ENCODE assay signal across 18 cellular contexts in the genomic region with DNA sequence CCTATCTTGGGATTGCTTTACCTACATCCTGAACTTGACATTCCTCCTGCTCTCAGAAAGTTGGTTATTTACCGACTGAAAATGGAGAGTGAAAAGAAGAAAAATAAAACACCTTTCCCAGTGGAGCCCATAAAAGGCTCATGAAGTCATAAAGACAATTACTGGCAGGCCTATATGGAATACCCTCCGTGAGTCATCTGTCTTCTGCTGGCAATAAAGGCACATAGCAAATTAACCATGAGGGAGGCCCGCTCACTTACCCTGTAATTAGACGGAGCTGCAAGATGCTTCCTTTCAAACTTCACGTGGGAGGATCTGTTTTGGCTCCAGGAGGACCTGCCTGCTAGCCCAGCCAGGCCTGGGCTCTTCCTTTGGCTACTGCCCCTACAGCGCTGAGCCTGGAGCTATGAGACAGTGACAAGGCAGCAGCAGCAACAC.
A peak's percentile ranks its signal among the peaks of the same experiment; 100 is the strongest.
DNase-seq lines count a peak whose midpoint lies in the region; TF ChIP-seq lines count a peak whose summit lies in the region.
"Had no signal": no experiment of that assay in that cellular context is flagged by ENCODE, and none has a peak within 500 bp of the region (broad histone marks: within the 10 kb centered on the region; RNA-seq: fewer than 3 reads in every experiment).

No MANE protein-coding gene starts in this region.

- peaks cover 6% of the 10 kb centered on the region for H3K36me3 Mint-ChIP-seq in nephron (ENCODE audit: low read depth)
- H3K36me3 Mint-ChIP-seq: activated CD4-positive, alpha-beta memory T cell treated with anti-CD3 and anti-CD28 coated beads for 36 hours; activated naive CD8-positive, alpha-beta T cell; CD4-positive, alpha-beta memory T cell; naive thymus-derived CD8-positive, alpha-beta T cell had no signal

- peaks cover 8% of the 10 kb centered on the region for H3K27me3 Mint-ChIP-seq in nephron (ENCODE audit: low read depth)

- no peaks in the 10 kb centered on the region for H3K36me3 ChIP-seq in H7 (replicated peaks; ENCODE audit: control insufficient read depth, insufficient read depth, low read length)
- H3K36me3 ChIP-seq: breast epithelium, WERI-Rb-1 had no signal

- H3K27ac Mint-ChIP-seq in nephron: peak overlapping the region; percentile 31 to 91 (median 79)
- H3K27ac Mint-ChIP-seq: activated CD4-positive, alpha-beta memory T cell treated with anti-CD3 and anti-CD28 coated beads for 36 hours; activated naive CD8-positive, alpha-beta T cell; CD4-positive, alpha-beta memory T cell; naive thymus-derived CD8-positive, alpha-beta T cell; stimulated activated naive CD8-positive, alpha-beta T cell treated with anti-CD3 and anti-CD28 coated beads, Interleukin-15, amount 100 ng/mL, for 72 hours; T-helper 1 cell treated with Interleukin-12 subunit alpha and Interleukin-12 subunit beta and Interleukin-4 antibody, amounts not matched to agents 30 μg/mL and 1 μg/mL, for 36 hours had no signal

- no peak overlapping the region for H3K4me3 ChIP-seq in H7 (ENCODE audit: insufficient read depth, low read depth, low read length)
- H3K4me3 ChIP-seq: breast epithelium had no signal

- DNase-seq in COR-L47 (lab: John Stamatoyannopoulos, UW): peak; percentile 90
- DNase-seq in NCI-H1417 treated with DMSO at 0.1 percent for 48 hours (lab: John Stamatoyannopoulos, UW): peak; percentile 52
- DNase-seq in SW480 (ENCODE audit: low spot score): peak; percentile 19
- DNase-seq in stimulated activated CD4-positive, alpha-beta T cell treated with anti-CD3 and anti-CD28 coated beads, Interleukin-15, amount 100 ng/mL, for 24 hours: no peak
- no peak for DNase-seq in COLO668 (lab: John Stamatoyannopoulos, UW; ENCODE audit: unreplicated experiment)
- DNase-seq in stimulated activated CD4-positive, alpha-beta T cell treated with anti-CD3 and anti-CD28 coated beads, Interleukin-2, amount 100 ng/mL, for 48 hours: no peak
- no peak for DNase-seq in H7
- DNase-seq: activated CD4-positive, alpha-beta memory T cell treated with anti-CD3 and anti-CD28 coated beads for 36 hours; activated T-cell treated with anti-CD3 and anti-CD28 coated beads, Interleukin-2, amount 50 U/mL, for 48 hours; CD4-positive, alpha-beta memory T cell; naive thymus-derived CD8-positive, alpha-beta T cell; NCI-H2029 treated with DMSO at 0.1 percent for 48 hours; stimulated activated naive CD8-positive, alpha-beta T cell treated with anti-CD3 and anti-CD28 coated beads, Interleukin-15, amount 100 ng/mL, for 72 hours; WERI-Rb-1 had no signal

- peak overlapping the region in 2 of 3 experiments; percentile 28 to 52 for H3K4me3 Mint-ChIP-seq in nephron
- H3K4me3 Mint-ChIP-seq: activated CD4-positive, alpha-beta memory T cell treated with anti-CD3 and anti-CD28 coated beads for 36 hours; activated naive CD8-positive, alpha-beta T cell; CD4-positive, alpha-beta memory T cell; naive thymus-derived CD8-positive, alpha-beta T cell; stimulated activated naive CD8-positive, alpha-beta T cell treated with anti-CD3 and anti-CD28 coated beads, Interleukin-15, amount 100 ng/mL, for 72 hours; T-helper 1 cell treated with Interleukin-12 subunit alpha and Interleukin-12 subunit beta and Interleukin-4 antibody, amounts not matched to agents 30 μg/mL and 1 μg/mL, for 36 hours had no signal

- peaks cover 48% of the 10 kb centered on the region for H3K4me1 Mint-ChIP-seq in nephron
- H3K4me1 Mint-ChIP-seq: CD4-positive, alpha-beta memory T cell; naive thymus-derived CD8-positive, alpha-beta T cell; stimulated activated naive CD8-positive, alpha-beta T cell treated with anti-CD3 and anti-CD28 coated beads, Interleukin-15, amount 100 ng/mL, for 72 hours had no signal

- TF ChIP-seq CTCF in nephron (IDR thresholded peaks at IDR 0.05; ENCODE audit: unreplicated experiment in 3 of 3): no peak

- H3K27me3 ChIP-seq in H7 (ENCODE audit: control insufficient read depth, insufficient read depth, low read length): no peaks in the 10 kb centered on the region
- H3K27me3 ChIP-seq: breast epithelium had no signal

- H3K9me3 Mint-ChIP-seq in nephron: no peaks in the 10 kb centered on the region
- H3K9me3 Mint-ChIP-seq: activated CD4-positive, alpha-beta memory T cell treated with anti-CD3 and anti-CD28 coated beads for 36 hours; T-helper 1 cell treated with Interleukin-12 subunit alpha and Interleukin-12 subunit beta and Interleukin-4 antibody, amounts not matched to agents 30 μg/mL and 1 μg/mL, for 36 hours had no signal

Comparison
In these comparisons a context has a peak if more than half of its experiments do, and no peak if none do; other contexts are left out.
1. DNase-seq: peak in COR-L47 (single experiment), NCI-H1417 treated with DMSO at 0.1 percent for 48 hours (single experiment) and SW480 (single experiment); none in stimulated activated CD4-positive, alpha-beta T cell treated with anti-CD3 and anti-CD28 coated beads, Interleukin-15, amount 100 ng/mL, for 24 hours (single experiment), COLO668 (single experiment), stimulated activated CD4-positive, alpha-beta T cell treated with anti-CD3 and anti-CD28 coated beads, Interleukin-2, amount 100 ng/mL, for 48 hours (0 of 2) and H7 (single experiment).